8 cellular contexts compared by ENCODE assay signal in genomic region chr4:82890602-82890912, GRCh38. TPM values are rescaled to one million over a fixed set of nuclear protein-coding genes. Genes with fewer than 3 reads are reported as not detected.
DNase-seq lines count a peak whose midpoint lies in the region; ATAC-seq and TF ChIP-seq lines count a peak whose summit lies in the region.

No MANE protein-coding gene starts in this region.

- no peaks in the 10 kb centered on the region for H3K27me3 ChIP-seq in skeletal muscle tissue (ENCODE audit: control insufficient read depth in 3 of 3, insufficient read depth in 3 of 3, low read length in 3 of 3)

- H3K9me3 ChIP-seq in T-helper 17 cell (ENCODE audit: control insufficient read depth, low read length, poor library complexity, severe bottlenecking) (no peaks in the 10 kb centered on the region), skeletal muscle tissue (ENCODE audit: control insufficient read depth in 3 of 3, low read length in 3 of 3) (no peaks in the 10 kb centered on the region)

- peak overlapping the region; percentile 76 to 96 (median 88) for H3K4me3 ChIP-seq in skeletal muscle tissue (ENCODE audit: low read length in 3 of 3)

- peak overlapping the region; percentile 96 for H3K27ac Mint-ChIP-seq in activated naive CD4-positive, alpha-beta T cell treated with anti-CD3 and anti-CD28 coated beads, Interleukin-2, amount 50 U/mL, for 24 hours
- peak overlapping the region; percentile 96 for H3K27ac Mint-ChIP-seq in T-helper 17 cell
- peak overlapping the region; percentile 65 for H3K27ac Mint-ChIP-seq in glutamatergic neuron (ENCODE audit: unreplicated experiment)

- H3K36me3 Mint-ChIP-seq in activated naive CD4-positive, alpha-beta T cell treated with anti-CD3 and anti-CD28 coated beads, Interleukin-2, amount 50 U/mL, for 24 hours, result peaks cover 11% of the 10 kb centered on the region
- H3K36me3 Mint-ChIP-seq in T-helper 17 cell (ENCODE audit: low read depth), result peaks cover 7% of the 10 kb centered on the region
- H3K36me3 Mint-ChIP-seq in glutamatergic neuron (ENCODE audit: unreplicated experiment), result no peaks in the 10 kb centered on the region

- no peak for DNase-seq in activated naive CD4-positive, alpha-beta T cell treated with anti-CD3 and anti-CD28 coated beads, Interleukin-2, amount 50 U/mL, for 16 hours
- no peak for DNase-seq in T-helper 17 cell
- no peak for DNase-seq in glutamatergic neuron
- DNase-seq in AG08396 (ENCODE audit: low spot score), result no peak

- peak; percentile 51 for ATAC-seq in T-helper 17 cell
- ATAC-seq in HG02852 (IDR thresholded peaks at IDR 0.05; ENCODE audit: unreplicated experiment), result no peak
- ATAC-seq in GM21529 (IDR thresholded peaks at IDR 0.05; ENCODE audit: unreplicated experiment), result no peak

- H3K4me1 ChIP-seq in skeletal muscle tissue (ENCODE audit: control insufficient read depth in 3 of 3, insufficient read depth in 3 of 3, low read length in 3 of 3), result peaks cover 15 to 25% (median 21%) of the 10 kb centered on the region in 3 donors

- no peak for TF ChIP-seq CTCF in glutamatergic neuron (IDR thresholded peaks at IDR 0.05; ENCODE audit: partially characterized antibody, unreplicated experiment)

- peak overlapping the region; percentile 94 for H3K4me3 Mint-ChIP-seq in activated naive CD4-positive, alpha-beta T cell treated with anti-CD3 and anti-CD28 coated beads, Interleukin-2, amount 50 U/mL, for 24 hours
- H3K4me3 Mint-ChIP-seq in T-helper 17 cell, result peak overlapping the region; percentile 95
- H3K4me3 Mint-ChIP-seq in glutamatergic neuron (ENCODE audit: unreplicated experiment), result peak overlapping the region; percentile 93

- peak overlapping the region; percentile 98 for H3K27ac ChIP-seq in skeletal muscle tissue (ENCODE audit: low read depth, low read length)

- H3K4me1 Mint-ChIP-seq in activated naive CD4-positive, alpha-beta T cell treated with anti-CD3 and anti-CD28 coated beads, Interleukin-2, amount 50 U/mL, for 24 hours, result peaks cover 56% of the 10 kb centered on the region
- H3K4me1 Mint-ChIP-seq in T-helper 17 cell (peaks cover 24% of the 10 kb centered on the region), glutamatergic neuron (ENCODE audit: low read depth, unreplicated experiment) (peaks cover 11% of the 10 kb centered on the region)

- H3K36me3 ChIP-seq in skeletal muscle tissue (ENCODE audit: control insufficient read depth in 3 of 3, insufficient read depth in 3 of 3, low read length in 3 of 3), result peaks cover 0 to 12% (median 11%) of the 10 kb centered on the region in 3 donors

- peak overlapping the region; percentile 92 to 98 (median 93) for H3K9ac ChIP-seq in skeletal muscle tissue (ENCODE audit: low read depth in 1 of 3, low read length in 3 of 3)

- no peaks in the 10 kb centered on the region for H3K9me3 Mint-ChIP-seq in activated naive CD4-positive, alpha-beta T cell treated with anti-CD3 and anti-CD28 coated beads, Interleukin-2, amount 50 U/mL, for 24 hours
- peaks cover 6% of the 10 kb centered on the region for H3K9me3 Mint-ChIP-seq in glutamatergic neuron (ENCODE audit: unreplicated experiment)

- H3K27me3 Mint-ChIP-seq in activated naive CD4-positive, alpha-beta T cell treated with anti-CD3 and anti-CD28 coated beads, Interleukin-2, amount 50 U/mL, for 24 hours, result no peaks in the 10 kb centered on the region
- H3K27me3 Mint-ChIP-seq in T-helper 17 cell (no peaks in the 10 kb centered on the region), glutamatergic neuron (ENCODE audit: unreplicated experiment) (peaks cover 8% of the 10 kb centered on the region)

RNA-seq across cellular contexts. Expression of gene SEC31A, which starts 0.4 kb away (rescaled TPM):
- 100 to 1,000 TPM; 141 to 160 TPM for total RNA-seq in T-helper 17 cell
- total RNA-seq in glutamatergic neuron (ENCODE audit: unreplicated experiment), result 201 TPM
- total RNA-seq in skeletal muscle tissue, result 229 TPM

RNA-seq across cellular contexts. Expression of gene THAP9, which starts 10.0 kb away (rescaled TPM):
- total RNA-seq in T-helper 17 cell (1 to 10 TPM; 3.5 to 4.9 TPM), glutamatergic neuron (ENCODE audit: unreplicated experiment) (8.7 TPM), skeletal muscle tissue (9.9 TPM)
